Comparison of ENCODE assay signal across 27 cellular contexts in genomic region chr4:108946237-108946636, GRCh38.
"Had no signal": no experiment of that assay in that cellular context is flagged by ENCODE, and none has a peak within 500 bp of the region (broad histone marks: within the 10 kb centered on the region; RNA-seq: fewer than 3 reads in every experiment).

No MANE protein-coding gene starts in this region.

- FAIRE-seq: urothelium cell line had no signal

- ATAC-seq: stimulated activated effector memory CD8-positive, alpha-beta T cell treated with anti-CD3 and anti-CD28 coated beads, Interleukin-12 subunit alpha, Interleukin-12 subunit beta, amount 100 ng/mL, for 72 hours; stimulated activated memory B cell treated with anti-CD40 and anti-IgM and Interleukin-4, amounts not matched to agents 10 μg/mL and 1 μg/mL and 100 μg/mL, for 72 hours; stimulated activated naive B cell treated with anti-CD40 and anti-IgM and Interleukin-4, amounts not matched to agents 10 μg/mL and 1 μg/mL and 100 μg/mL, for 72 hours; stimulated activated naive CD8-positive, alpha-beta T cell treated with anti-CD3 and anti-CD28 coated beads, Interleukin-15, amount 100 ng/mL, for 72 hours; stimulated activated naive CD8-positive, alpha-beta T cell treated with anti-CD3 and anti-CD28 coated beads, Interleukin-15, Interleukin-2, amounts not matched to agents 100 U/mL and 50 U/mL, for 24 hours; upper lobe of right lung had no signal

- DNase-seq: stimulated activated CD4-positive, alpha-beta T cell treated with anti-CD3 and anti-CD28 coated beads, Interleukin-2, amount 100 ng/mL, for 48 hours; stimulated activated CD4-positive, alpha-beta T cell treated with anti-CD3 and anti-CD28 coated beads, Interleukin-4, amount 100 ng/mL, for 1 hour; stimulated activated CD4-positive, alpha-beta T cell treated with anti-CD3 and anti-CD28 coated beads, Interleukin-4, amount 100 ng/mL, for 24 hours; stimulated activated CD4-positive, alpha-beta T cell treated with anti-CD3 and anti-CD28 coated beads, Interleukin-4, amount 100 ng/mL, for 4 hours; stimulated activated CD8-positive, alpha-beta memory T cell treated with anti-CD3 and anti-CD28 coated beads, Interleukin-4, amount 100 ng/mL, for 48 hours; stimulated activated naive B cell treated with anti-CD40 and anti-IgM and Interleukin-4, amounts not matched to agents 10 μg/mL and 1 μg/mL and 100 μg/mL, for 72 hours; stimulated activated naive CD4-positive, alpha-beta T cell; stimulated activated naive CD4-positive, alpha-beta T cell treated with Interleukin-2 at 50 U/mL for 16 hours; stimulated activated naive CD8-positive, alpha-beta T cell treated with anti-CD3 and anti-CD28 coated beads, Interleukin-15, amount 100 ng/mL, for 72 hours; stimulated activated naive CD8-positive, alpha-beta T cell treated with anti-CD3 and anti-CD28 coated beads, Interleukin-15, Interleukin-2, amounts not matched to agents 100 U/mL and 50 U/mL, for 24 hours; stomach; substantia nigra; testis; thyroid gland; tibial artery; transverse colon; trophoblast cell; upper lobe of left lung; upper lobe of right lung; uterus had no signal

- H3K9me3 ChIP-seq: stomach, suprapubic skin, testis, thoracic aorta, thyroid gland, tibial artery, tibial nerve, transverse colon, upper lobe of left lung, upper lobe of right lung, uterus, vagina had no signal

- H3K27ac ChIP-seq: stomach, suprapubic skin, testis, thoracic aorta, thyroid gland, tibial artery, tibial nerve, transverse colon, upper lobe of left lung, upper lobe of right lung, uterus, vagina had no signal

- H3K27me3 ChIP-seq: stomach, suprapubic skin, testis, thyroid gland, tibial artery, tibial nerve, transverse colon, upper lobe of left lung, upper lobe of right lung, uterus, vagina had no signal

- H3K36me3 ChIP-seq: stomach, suprapubic skin, thoracic aorta, thyroid gland, tibial artery, tibial nerve, transverse colon, upper lobe of left lung, upper lobe of right lung, uterus, vagina had no signal

- H3K4me3 ChIP-seq: stomach, suprapubic skin, testis, thoracic aorta, thyroid gland, tibial artery, tibial nerve, transverse colon, upper lobe of left lung, upper lobe of right lung, uterus, vagina had no signal

- H3K4me1 ChIP-seq: stomach, suprapubic skin, testis, thyroid gland, tibial artery, tibial nerve, transverse colon, upper lobe of left lung, upper lobe of right lung, uterus, vagina had no signal
